33 cellular contexts compared by ENCODE assay signal in the genomic region with DNA sequence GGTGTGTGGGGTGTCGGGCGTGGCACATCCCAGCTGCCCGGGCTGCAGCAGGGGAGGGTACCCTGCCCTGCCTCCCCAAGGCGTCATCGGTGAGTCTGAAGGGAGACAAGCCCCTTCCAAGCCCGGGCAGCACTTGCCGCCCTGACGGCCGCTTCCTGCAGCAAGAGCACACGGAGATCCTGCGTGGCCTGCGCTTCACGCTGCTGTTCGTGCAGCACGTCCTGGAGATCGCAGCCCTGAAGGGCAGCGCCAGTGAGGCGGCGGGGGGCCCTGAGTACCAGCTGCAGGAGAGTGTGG.
"Had no signal": no experiment of that assay in that cellular context is flagged by ENCODE, and none has a peak within 500 bp of the region (broad histone marks: within the 10 kb centered on the region; RNA-seq: fewer than 3 reads in every experiment).

No MANE protein-coding gene starts in this region.

- H3K9me3 Mint-ChIP-seq: activated CD4-positive, alpha-beta memory T cell treated with anti-CD3 and anti-CD28 coated beads for 36 hours; activated CD4-positive, alpha-beta T cell treated with anti-CD3 and anti-CD28 coated beads, Interleukin-2, amount 10 ng/mL, durations not matched to agents 24 days and 14 days; activated naive CD4-positive, alpha-beta T cell treated with anti-CD3 and anti-CD28 coated beads for 36 hours; activated naive CD4-positive, alpha-beta T cell treated with anti-CD3 and anti-CD28 coated beads, Interleukin-2, amount 50 U/mL, for 24 hours; activated naive CD8-positive, alpha-beta T cell treated with anti-CD3 and anti-CD28 coated beads for 36 hours; activated naive CD8-positive, alpha-beta T cell treated with anti-CD3 and anti-CD28 coated beads, Interleukin-2, amount 50 U/mL, for 24 hours; activated T-helper 1 cell treated with anti-CD3 and anti-CD28 coated beads, Interleukin-12 subunit alpha, Interleukin-12 subunit beta, Interleukin-2, Interleukin-4 antibody, amounts not matched to agents 30 ng/mL and 10 ng/mL and 1 ng/mL, durations not matched to agents 14 hours and 24 hours and 36 hours; activated T-helper 2 cell treated with anti-CD3 and anti-CD28 coated beads, Interferon-gamma antibody, Interleukin-2, Interleukin-4, amounts not matched to agents 10 μg/mL and 5 μg/mL and 100 μg/mL, durations not matched to agents 14 hours and 24 hours and 36 hours; brain; central memory CD8-positive, alpha-beta T cell; dendritic cell treated with granulocyte-macrophage colony-stimulating factor and Interleukin-4, amounts not matched to agents 40 ng/mL and 50 ng/mL, for 4 days; endodermal cell had no signal

- H3K4me3 Mint-ChIP-seq: activated CD4-positive, alpha-beta memory T cell treated with anti-CD3 and anti-CD28 coated beads for 36 hours; activated CD4-positive, alpha-beta T cell treated with anti-CD3 and anti-CD28 coated beads for 36 hours; activated CD4-positive, alpha-beta T cell treated with anti-CD3 and anti-CD28 coated beads, Interleukin-2, amount 10 ng/mL, durations not matched to agents 24 days and 14 days; activated CD8-positive, alpha-beta memory T cell treated with anti-CD3 and anti-CD28 coated beads, Interleukin-2, amount 10 ng/mL, durations not matched to agents 7 days and 5 days; activated CD8-positive, alpha-beta T cell treated with anti-CD3 and anti-CD28 coated beads, Interleukin-2, amount 10 ng/mL, durations not matched to agents 7 days and 5 days; activated naive CD4-positive, alpha-beta T cell treated with anti-CD3 and anti-CD28 coated beads for 36 hours; activated naive CD4-positive, alpha-beta T cell treated with anti-CD3 and anti-CD28 coated beads, Interleukin-2, amount 50 U/mL, for 24 hours; activated naive CD8-positive, alpha-beta T cell treated with anti-CD3 and anti-CD28 coated beads for 36 hours; activated naive CD8-positive, alpha-beta T cell treated with anti-CD3 and anti-CD28 coated beads, Interleukin-2, amount 50 U/mL, for 24 hours; activated T-helper 1 cell treated with anti-CD3 and anti-CD28 coated beads, Interleukin-12 subunit alpha, Interleukin-12 subunit beta, Interleukin-2, Interleukin-4 antibody, amounts not matched to agents 30 ng/mL and 10 ng/mL and 1 ng/mL, durations not matched to agents 14 hours and 24 hours and 36 hours; brain; central memory CD8-positive, alpha-beta T cell; dendritic cell treated with granulocyte-macrophage colony-stimulating factor and Interleukin-4, amounts not matched to agents 40 ng/mL and 50 ng/mL, for 4 days; endodermal cell had no signal

- H3K36me3 Mint-ChIP-seq: activated CD8-positive, alpha-beta memory T cell treated with anti-CD3 and anti-CD28 coated beads, Interleukin-2, amount 10 ng/mL, durations not matched to agents 7 days and 5 days; activated naive CD8-positive, alpha-beta T cell treated with anti-CD3 and anti-CD28 coated beads for 36 hours had no signal

- H3K4me1 ChIP-seq: ascending aorta, breast epithelium had no signal

- H3K27me3 Mint-ChIP-seq: activated CD4-positive, alpha-beta memory T cell treated with anti-CD3 and anti-CD28 coated beads for 36 hours; activated CD4-positive, alpha-beta T cell treated with anti-CD3 and anti-CD28 coated beads for 36 hours; activated CD4-positive, alpha-beta T cell treated with anti-CD3 and anti-CD28 coated beads, Interleukin-2, amount 10 ng/mL, durations not matched to agents 24 days and 14 days; activated CD8-positive, alpha-beta memory T cell treated with anti-CD3 and anti-CD28 coated beads, Interleukin-2, amount 10 ng/mL, durations not matched to agents 7 days and 5 days; activated naive CD4-positive, alpha-beta T cell treated with anti-CD3 and anti-CD28 coated beads, Interleukin-2, amount 50 U/mL, for 24 hours; activated naive CD8-positive, alpha-beta T cell treated with anti-CD3 and anti-CD28 coated beads for 36 hours; activated naive CD8-positive, alpha-beta T cell treated with anti-CD3 and anti-CD28 coated beads, Interleukin-2, amount 50 U/mL, for 24 hours; brain; central memory CD8-positive, alpha-beta T cell; dendritic cell treated with granulocyte-macrophage colony-stimulating factor and Interleukin-4, amounts not matched to agents 40 ng/mL and 50 ng/mL, for 4 days had no signal

- ATAC-seq: activated CD4-positive, alpha-beta T cell treated with anti-CD3 and anti-CD28 coated beads for 36 hours; activated CD8-positive, alpha-beta memory T cell treated with anti-CD3 and anti-CD28 coated beads, Interleukin-2, amount 10 ng/mL, durations not matched to agents 7 days and 5 days; activated CD8-positive, alpha-beta T cell treated with anti-CD3 and anti-CD28 coated beads, Interleukin-2, amount 10 ng/mL, durations not matched to agents 7 days and 5 days; activated naive CD8-positive, alpha-beta T cell treated with anti-CD3 and anti-CD28 coated beads, Interleukin-2, amount 50 U/mL, for 24 hours had no signal

- H3K27ac ChIP-seq: adrenal gland, ascending aorta, breast epithelium, cardiac muscle cell, coronary artery had no signal

- H3K4me3 ChIP-seq: adrenal gland, ascending aorta, breast epithelium, cardiac muscle cell, coronary artery, dorsolateral prefrontal cortex had no signal

- H3K9me3 ChIP-seq: adrenal gland, ascending aorta, breast epithelium had no signal

- H3K4me1 Mint-ChIP-seq: activated CD4-positive, alpha-beta T cell treated with anti-CD3 and anti-CD28 coated beads for 36 hours; activated CD4-positive, alpha-beta T cell treated with anti-CD3 and anti-CD28 coated beads, Interleukin-2, amount 10 ng/mL, durations not matched to agents 24 days and 14 days; activated CD8-positive, alpha-beta memory T cell treated with anti-CD3 and anti-CD28 coated beads, Interleukin-2, amount 10 ng/mL, durations not matched to agents 7 days and 5 days; activated naive CD4-positive, alpha-beta T cell treated with anti-CD3 and anti-CD28 coated beads, Interleukin-2, amount 50 U/mL, for 24 hours; activated naive CD8-positive, alpha-beta T cell treated with anti-CD3 and anti-CD28 coated beads for 36 hours; activated naive CD8-positive, alpha-beta T cell treated with anti-CD3 and anti-CD28 coated beads, Interleukin-2, amount 50 U/mL, for 24 hours; brain; central memory CD8-positive, alpha-beta T cell; endodermal cell had no signal

- H3K27ac Mint-ChIP-seq: activated CD4-positive, alpha-beta memory T cell treated with anti-CD3 and anti-CD28 coated beads for 36 hours; activated CD4-positive, alpha-beta T cell treated with anti-CD3 and anti-CD28 coated beads for 36 hours; activated CD4-positive, alpha-beta T cell treated with anti-CD3 and anti-CD28 coated beads, Interleukin-2, amount 10 ng/mL, durations not matched to agents 24 days and 14 days; activated CD8-positive, alpha-beta memory T cell treated with anti-CD3 and anti-CD28 coated beads, Interleukin-2, amount 10 ng/mL, durations not matched to agents 7 days and 5 days; activated CD8-positive, alpha-beta T cell treated with anti-CD3 and anti-CD28 coated beads, Interleukin-2, amount 10 ng/mL, durations not matched to agents 7 days and 5 days; activated naive CD4-positive, alpha-beta T cell treated with anti-CD3 and anti-CD28 coated beads for 36 hours; activated naive CD4-positive, alpha-beta T cell treated with anti-CD3 and anti-CD28 coated beads, Interleukin-2, amount 50 U/mL, for 24 hours; activated naive CD8-positive, alpha-beta T cell treated with anti-CD3 and anti-CD28 coated beads for 36 hours; activated naive CD8-positive, alpha-beta T cell treated with anti-CD3 and anti-CD28 coated beads, Interleukin-2, amount 50 U/mL, for 24 hours; activated T-helper 1 cell treated with anti-CD3 and anti-CD28 coated beads, Interleukin-12 subunit alpha, Interleukin-12 subunit beta, Interleukin-2, Interleukin-4 antibody, amounts not matched to agents 30 ng/mL and 10 ng/mL and 1 ng/mL, durations not matched to agents 14 hours and 24 hours and 36 hours; activated T-helper 2 cell treated with anti-CD3 and anti-CD28 coated beads, Interferon-gamma antibody, Interleukin-2, Interleukin-4, amounts not matched to agents 10 μg/mL and 5 μg/mL and 100 μg/mL, durations not matched to agents 14 hours and 24 hours and 36 hours; brain; dendritic cell treated with granulocyte-macrophage colony-stimulating factor and Interleukin-4, amounts not matched to agents 40 ng/mL and 50 ng/mL, for 4 days; endodermal cell had no signal

- H3K27me3 ChIP-seq: adrenal gland, ascending aorta, breast epithelium, cardiac muscle cell, dorsolateral prefrontal cortex had no signal

- DNase-seq: activated CD4-positive, alpha-beta memory T cell treated with anti-CD3 and anti-CD28 coated beads for 36 hours; activated CD4-positive, alpha-beta T cell treated with anti-CD3 and anti-CD28 coated beads for 36 hours; activated CD4-positive, alpha-beta T cell treated with anti-CD3 and anti-CD28 coated beads, Interleukin-2, amount 10 ng/mL, durations not matched to agents 24 days and 14 days; activated CD4-positive, CD25-positive, alpha-beta regulatory T cell; activated CD4-positive, CD25-positive, alpha-beta regulatory T cell treated with anti-CD3 and anti-CD28 coated beads, Interleukin-2, amount 50 U/mL, for 72 hours; activated CD8-positive, alpha-beta memory T cell treated with anti-CD3 and anti-CD28 coated beads, Interleukin-2, amount 10 ng/mL, durations not matched to agents 7 days and 5 days; activated CD8-positive, alpha-beta memory T cell treated with anti-CD3 and anti-CD28 coated beads, Interleukin-2, amount 50 U/mL, for 4 hours; activated CD8-positive, alpha-beta T cell treated with anti-CD3 and anti-CD28 coated beads, Interleukin-2, amount 10 ng/mL, durations not matched to agents 7 days and 5 days; activated effector memory CD4-positive, alpha-beta T cell treated with anti-CD3 and anti-CD28 coated beads, Interleukin-2, amount 50 U/mL, for 16 hours; activated naive CD4-positive, alpha-beta T cell treated with anti-CD3 and anti-CD28 coated beads for 36 hours; activated naive CD8-positive, alpha-beta T cell treated with anti-CD3 and anti-CD28 coated beads for 36 hours; activated naive CD8-positive, alpha-beta T cell treated with anti-CD3 and anti-CD28 coated beads, Interleukin-2, amount 50 U/mL, for 24 hours; activated T-cell treated with anti-CD3 and anti-CD28 coated beads, Interleukin-2, amount 50 U/mL, for 1 hour; activated T-cell treated with anti-CD3 and anti-CD28 coated beads, Interleukin-2, amount 50 U/mL, for 48 hours; amygdala; effector memory CD4-positive, alpha-beta T cell; endodermal cell; foreskin fibroblast; head of caudate nucleus; T-helper 1 cell; T-helper 2 cell had no signal
